In the genomic region with DNA sequence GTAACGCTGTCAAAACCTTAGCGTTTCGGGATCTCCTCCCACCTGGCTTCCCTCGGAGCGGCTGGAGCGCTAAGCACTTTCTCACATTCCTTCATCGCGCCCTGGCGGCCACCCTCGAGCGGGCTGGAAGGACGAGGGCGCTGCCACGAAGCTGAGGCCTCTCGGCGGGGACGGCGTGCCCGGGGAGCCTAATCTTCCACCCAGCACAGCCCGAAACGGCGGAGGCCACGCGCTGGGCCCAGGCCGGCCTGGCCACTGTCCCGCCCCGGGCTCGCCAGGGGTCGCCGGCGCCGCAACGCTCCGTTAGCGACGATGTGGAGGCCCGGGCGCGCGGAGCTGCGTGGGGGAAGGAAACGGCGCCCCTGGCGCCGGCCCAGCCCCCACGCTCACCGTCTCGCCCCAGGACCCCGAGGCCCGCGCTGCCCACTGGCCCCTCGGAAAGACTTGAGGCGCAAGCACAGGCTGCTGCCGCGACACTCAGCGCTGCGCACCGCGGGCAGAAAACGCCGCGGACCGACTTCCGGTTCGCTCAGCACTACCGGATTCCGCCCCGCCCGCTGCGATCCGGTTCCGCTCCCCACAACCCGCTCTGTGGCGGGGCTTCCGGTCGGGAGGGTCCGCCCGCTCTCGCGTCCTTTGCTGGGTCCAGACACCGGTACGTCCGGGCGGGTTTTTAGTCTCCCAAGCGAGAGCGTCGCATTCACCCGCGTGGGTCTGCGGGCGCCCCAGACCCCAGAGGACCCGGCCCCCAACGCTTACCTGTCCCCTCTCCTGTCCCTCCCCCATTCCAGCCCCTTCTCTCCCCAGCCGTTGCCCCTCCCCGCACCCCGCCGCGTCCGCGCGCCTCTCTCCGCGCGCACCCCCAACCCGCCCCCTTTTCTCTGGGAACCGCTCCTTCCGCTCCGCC, we compare ENCODE assay signal across 8 cellular contexts. TPM values are rescaled to one million over a fixed set of nuclear protein-coding genes. Genes with fewer than 3 reads are reported as not detected.
DNase-seq lines count a peak whose midpoint lies in the region; ATAC-seq, FAIRE-seq and TF ChIP-seq lines count a peak whose summit lies in the region.

A gene with protein sequence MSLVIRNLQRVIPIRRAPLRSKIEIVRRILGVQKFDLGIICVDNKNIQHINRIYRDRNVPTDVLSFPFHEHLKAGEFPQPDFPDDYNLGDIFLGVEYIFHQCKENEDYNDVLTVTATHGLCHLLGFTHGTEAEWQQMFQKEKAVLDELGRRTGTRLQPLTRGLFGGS (plus strand): TSS at position 582 of the 907 bp plus-strand sequence. CDS start 572 bp downstream, outside the sequence.

- TF ChIP-seq EP300 in HepG2 (IDR thresholded peaks at IDR 0.05; ENCODE audit: low read depth in 2 of 2, low read length in 2 of 2): no peak
- TF ChIP-seq EP300 in HepG2 (CRISPR knock-in tag; IDR thresholded peaks at IDR 0.05; ENCODE audit: borderline replicate concordance): no peak

- H3K4me2 ChIP-seq in HepG2 (ENCODE audit: low read depth, low read length): peak within 1 kb of the TSS; percentile 78

- H3K27ac ChIP-seq in C4-2B (peak within 1 kb of the TSS; percentile 99), HepG2 (ENCODE audit: extremely low read length, insufficient read depth, low read length) (peak within 1 kb of the TSS; percentile 95)

- peak within 1 kb of the TSS; percentile 92 for H3K9ac ChIP-seq in HepG2 (ENCODE audit: insufficient read depth, low read depth, low read length)

- POLR2A ChIA-PET in HepG2 (lab: Yijun Ruan, JAX): interaction anchor here (0.8 kb wide), 1 partner anchor 10 kb away, joined by 4 read pairs; no protein-coding TSS in a partner anchor

- peaks cover 7% of the 10 kb centered on the region; the same call in 1 of the 2 replicates for H4K20me1 ChIP-seq in HepG2 (ENCODE audit: insufficient read depth, low read length)

- in situ Hi-C loops in HepG2 (cut with HindIII; ENCODE audit: extremely low pct_ligation_motif_present, low pct_unique_long_range_greater_than_20kb): loop anchor here (5.0 to 10.0 kb wide), 2 partner anchors 36 to 311 kb away; a partner anchor contains a TSS

- peak within 1 kb of the TSS; percentile 49 for H2AFZ ChIP-seq in HepG2 (ENCODE audit: low read length)

- TF ChIP-seq RAD21 in HepG2 (CRISPR knock-in tag; IDR thresholded peaks at IDR 0.05): peak; percentile 52; the same call in 1 of the 2 replicates

- no TSS peak for BruUV-seq in HepG2 (replicated peaks; lab: Mats Ljungman, UMichigan)

- TF ChIP-seq CTCF in C4-2B (conservative IDR thresholded peaks at IDR 0.05): no peak; the same call in 1 of the 2 replicates
- TF ChIP-seq CTCF in HepG2 (CRISPR knock-in tag; IDR thresholded peaks at IDR 0.05): peak; percentile 62

- 2% methylated on average over 36 of the region's 108 CpGs for WGBS in HepG2 (ENCODE audit: low lambda C conversion rate)

- peak; percentile 83 for DNase-seq in NCI-H526 treated with DMSO at 0.1 percent for 48 hours (lab: John Stamatoyannopoulos, UW)
- peak; percentile 78 to 80 for DNase-seq in activated CD4-positive, alpha-beta T cell treated with anti-CD3 and anti-CD28 coated beads, Interleukin-2, amount 50 U/mL, for 24 hours (ENCODE audit: low read depth in 1 of 2, low spot score in 1 of 2)
- peak; percentile 89 for DNase-seq in dedifferentiated amniotic fluid mesenchymal stem cell (ENCODE audit: extremely low spot score)
- peak; percentile 82 for DNase-seq in HepG2 (ENCODE audit: low spot score)
- DNase-seq in stimulated activated CD4-positive, alpha-beta T cell treated with anti-CD3 and anti-CD28 coated beads, Interleukin-2, amount 100 ng/mL, for 48 hours: peak; percentile 81 to 84

- H3K36me3 ChIP-seq in HepG2 (replicated peaks in 1 of 2; ENCODE audit: control insufficient read depth in 1 of 2, insufficient read depth in 2 of 2, low read length in 2 of 2): peaks cover 0 to 13% of the 10 kb centered on the region in 2 experiments; a peak in 2 of 5 replicates

- ATAC-seq in GM19328 (IDR thresholded peaks at IDR 0.05; ENCODE audit: unreplicated experiment) (peak; percentile 73), HG03469 (IDR thresholded peaks at IDR 0.05; ENCODE audit: unreplicated experiment) (peak; percentile 35), HepG2 (peak; percentile 98)

- peak; percentile 75 to 80 for TF ChIP-seq POLR2A in HepG2 (IDR thresholded peaks at IDR 0.05; ENCODE audit: insufficient read depth in 1 of 2, low read depth in 2 of 2, low read length in 2 of 2)

- intact Hi-C loops in HepG2 (cut with micrococcal nuclease; ENCODE audit: unreplicated experiment): loop anchor here (1.0 to 10.0 kb wide), 2 partner anchors 39 to 61 kb away; a partner anchor contains a TSS

- peaks cover 63% of the 10 kb centered on the region for H3K4me1 ChIP-seq in HepG2 (ENCODE audit: insufficient read depth, low read length)

- H3K9me3 ChIP-seq in HepG2 (ENCODE audit: low read length): no peaks in the 10 kb centered on the region

- FAIRE-seq in HepG2 (lab: Jason Lieb, UNC): peak; percentile 40

- CTCF ChIA-PET in HepG2 (lab: Yijun Ruan, JAX; ENCODE audit: low intra/inter-chr PET ratio, low total read pairs): interaction anchor here (1.5 kb wide), 1 partner anchor 138 kb away, joined by 3 read pairs; no protein-coding TSS in a partner anchor

- H3K27me3 ChIP-seq in HepG2 (ENCODE audit: control insufficient read depth in 1 of 2, insufficient read depth in 2 of 2, low read length in 2 of 2): no peaks in the 10 kb centered on the region; a peak in 1 of 5 replicates

- H3K4me3 ChIP-seq in HepG2 (replicated peaks in 1 of 3; ENCODE audit: insufficient read depth in 1 of 3, low read depth in 2 of 3, low read length in 3 of 3): peak within 1 kb of the TSS; percentile 84 to 98 (median 89)

- peaks cover 42% of the 10 kb centered on the region for H3K79me2 ChIP-seq in HepG2 (ENCODE audit: insufficient read depth, low read length)

TF ChIP-seq in HepG2, 621 proteins besides CTCF, POLR2A, EP300 and RAD21 (continues in another document):
- 0 out of 2 replicates have a peak, but pooled peaks have one; percentile 47 for TF ChIP-seq NCOA2 (CRISPR knock-in tag; IDR thresholded peaks at IDR 0.05)
- TF ChIP-seq, protein P1, sequence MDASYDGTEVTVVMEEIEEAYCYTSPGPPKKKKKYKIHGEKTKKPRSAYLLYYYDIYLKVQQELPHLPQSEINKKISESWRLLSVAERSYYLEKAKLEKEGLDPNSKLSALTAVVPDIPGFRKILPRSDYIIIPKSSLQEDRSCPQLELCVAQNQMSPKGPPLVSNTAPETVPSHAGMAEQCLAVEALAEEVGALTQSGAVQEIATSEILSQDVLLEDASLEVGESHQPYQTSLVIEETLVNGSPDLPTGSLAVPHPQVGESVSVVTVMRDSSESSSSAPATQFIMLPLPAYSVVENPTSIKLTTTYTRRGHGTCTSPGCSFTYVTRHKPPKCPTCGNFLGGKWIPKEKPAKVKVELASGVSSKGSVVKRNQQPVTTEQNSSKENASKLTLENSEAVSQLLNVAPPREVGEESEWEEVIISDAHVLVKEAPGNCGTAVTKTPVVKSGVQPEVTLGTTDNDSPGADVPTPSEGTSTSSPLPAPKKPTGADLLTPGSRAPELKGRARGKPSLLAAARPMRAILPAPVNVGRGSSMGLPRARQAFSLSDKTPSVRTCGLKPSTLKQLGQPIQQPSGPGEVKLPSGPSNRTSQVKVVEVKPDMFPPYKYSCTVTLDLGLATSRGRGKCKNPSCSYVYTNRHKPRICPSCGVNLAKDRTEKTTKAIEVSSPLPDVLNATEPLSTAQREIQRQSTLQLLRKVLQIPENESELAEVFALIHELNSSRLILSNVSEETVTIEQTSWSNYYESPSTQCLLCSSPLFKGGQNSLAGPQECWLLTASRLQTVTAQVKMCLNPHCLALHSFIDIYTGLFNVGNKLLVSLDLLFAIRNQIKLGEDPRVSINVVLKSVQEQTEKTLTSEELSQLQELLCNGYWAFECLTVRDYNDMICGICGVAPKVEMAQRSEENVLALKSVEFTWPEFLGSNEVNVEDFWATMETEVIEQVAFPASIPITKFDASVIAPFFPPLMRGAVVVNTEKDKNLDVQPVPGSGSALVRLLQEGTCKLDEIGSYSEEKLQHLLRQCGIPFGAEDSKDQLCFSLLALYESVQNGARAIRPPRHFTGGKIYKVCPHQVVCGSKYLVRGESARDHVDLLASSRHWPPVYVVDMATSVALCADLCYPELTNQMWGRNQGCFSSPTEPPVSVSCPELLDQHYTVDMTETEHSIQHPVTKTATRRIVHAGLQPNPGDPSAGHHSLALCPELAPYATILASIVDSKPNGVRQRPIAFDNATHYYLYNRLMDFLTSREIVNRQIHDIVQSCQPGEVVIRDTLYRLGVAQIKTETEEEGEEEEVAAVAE (CRISPR knock-in tag; IDR thresholded peaks at IDR 0.05; ENCODE audit: borderline replicate concordance): no peak
- no peak for TF ChIP-seq SMARCE1 (IDR thresholded peaks at IDR 0.05; ENCODE audit: borderline replicate concordance)
- TF ChIP-seq SMAD1 (CRISPR knock-in tag; IDR thresholded peaks at IDR 0.05; ENCODE audit: borderline replicate concordance, low read depth): peak; percentile 85; the same call in 1 of the 2 replicates

RNA-seq across cellular contexts. Expression of the gene that starts here (rescaled TPM):
- total RNA-seq in HepG2 (2016; rRNA removed; fragmentation: Illumina TruSeq; extraction: Trizol): 6.5 and 8.9 TPM in 2 replicates
- total RNA-seq in HepG2 (2016; cell fraction: cytosol; rRNA removed; fragmentation: Illumina TruSeq; extraction: Trizol; ENCODE audit: low read depth): 2.8 and 4.9 TPM in 2 replicates
- 6.7 and 7.5 TPM in 2 replicates for total RNA-seq in HepG2 (2016; cell fraction: insoluble cytoplasmic fraction; rRNA removed; fragmentation: Illumina TruSeq; extraction: Trizol)
- 4.8 and 5.5 TPM in 2 replicates for total RNA-seq in HepG2 (2016; cell fraction: membrane; rRNA removed; fragmentation: Illumina TruSeq; extraction: Trizol)
- 5.0 and 6.0 TPM in 2 replicates for total RNA-seq in HepG2 (2016; cell fraction: nucleus; rRNA removed; fragmentation: Illumina TruSeq; extraction: Trizol)
- 8.3 and 8.9 TPM in 2 replicates for polyA plus RNA-seq in HepG2 (2011; rRNA removed)
- 6.4 and 8.2 TPM in 2 replicates for polyA plus RNA-seq in HepG2 (2011; cell fraction: cytosol; rRNA removed)
- polyA plus RNA-seq in HepG2 (2011; cell fraction: nucleus; rRNA removed): 9.0 and 12.5 TPM in 2 replicates
- polyA plus RNA-seq in HepG2 (2012): 7.7 and 8.4 TPM in 2 replicates
- polyA plus RNA-seq in HepG2 (2016; cell fraction: cytosol; fragmentation: Illumina TruSeq; extraction: Trizol; ENCODE audit: low read depth): 2.9 and 3.8 TPM in 2 replicates
- 7.5 and 8.5 TPM in 2 replicates for polyA plus RNA-seq in HepG2 (2016; cell fraction: insoluble cytoplasmic fraction; fragmentation: Illumina TruSeq; extraction: Trizol; ENCODE audit: low read depth)
- 3.3 and 4.2 TPM in 2 replicates for polyA plus RNA-seq in HepG2 (2016; cell fraction: membrane; fragmentation: Illumina TruSeq; extraction: Trizol; ENCODE audit: low read depth)
- polyA plus RNA-seq in HepG2 (2016; cell fraction: nucleus; fragmentation: Illumina TruSeq; extraction: Trizol; ENCODE audit: insufficient read depth, low read depth): 10.1 and 10.6 TPM in 2 replicates
- polyA minus RNA-seq in HepG2 (2011; rRNA and poly(A)+ RNA removed; ENCODE audit: low replicate concordance): 4.6 and 9.6 TPM in 2 replicates
- 1.9 and 3.3 TPM in 2 replicates for polyA minus RNA-seq in HepG2 (2011; cell fraction: cytosol; rRNA and poly(A)+ RNA removed)
- 14.9 and 15.4 TPM in 2 replicates for polyA minus RNA-seq in HepG2 (2011; cell fraction: nucleus; rRNA and poly(A)+ RNA removed)

Comparison
In these comparisons a context has a peak if more than half of its experiments do, and no peak if none do; other contexts are left out.
1. Peak in every context shown above with its lines: DNase-seq, ATAC-seq, H3K4me3 ChIP-seq and H3K27ac ChIP-seq.
2. ATAC-seq: peak in every context shown above with its lines; median percentile 98 in HepG2; 73 in GM19328; 35 in HG03469.